Comparison of ENCODE assay signal across 12 cellular contexts in genomic region chr5:37272564-37272963, GRCh38. TPM values are rescaled to one million over a fixed set of nuclear protein-coding genes. Genes with fewer than 3 reads are reported as not detected.
A peak's percentile ranks its signal among the peaks of the same experiment; 100 is the strongest.
DNase-seq lines count a peak whose midpoint lies in the region; ATAC-seq and TF ChIP-seq lines count a peak whose summit lies in the region.
"Had no signal": no experiment of that assay in that cellular context is flagged by ENCODE, and none has a peak within 500 bp of the region (broad histone marks: within the 10 kb centered on the region; RNA-seq: fewer than 3 reads in every experiment).

No MANE protein-coding gene starts in this region.

- ATAC-seq in esophagus mucosa, result peak; percentile 60
- ATAC-seq in GM19463 (IDR thresholded peaks at IDR 0.05; ENCODE audit: unreplicated experiment), result no peak
- ATAC-seq: activated CD4-positive, CD25-positive, alpha-beta regulatory T cell treated with anti-CD3 and anti-CD28 coated beads, Interleukin-2, amount 50 U/mL, for 24 hours had no signal

- no peak overlapping the region for H3K4me3 ChIP-seq in osteoblast (ENCODE audit: insufficient read depth, low read length)
- H3K4me3 ChIP-seq in uterus, result no peak overlapping the region

- no peak overlapping the region for H3K4me3 Mint-ChIP-seq in osteocyte (ENCODE audit: unreplicated experiment)
- H3K4me3 Mint-ChIP-seq: activated naive CD4-positive, alpha-beta T cell treated with anti-CD3 and anti-CD28 coated beads, Interleukin-2, amount 10 ng/mL, durations not matched to agents 7 days and 5 days had no signal

- DNase-seq in ELF-1 (ENCODE audit: low read depth, low spot score) (peak; percentile 29), NCI-H226 (peak; percentile 82), osteocyte (ENCODE audit: extremely low spot score, unreplicated experiment) (no peak), osteoblast (ENCODE audit: insufficient read length, low spot score, missing footprints) (no peak), uterus (no peak)
- DNase-seq in activated CD4-positive, alpha-beta T cell treated with anti-CD3 and anti-CD28 coated beads, Interleukin-2, amount 50 U/mL, for 4 hours, result no peak
- DNase-seq: activated naive CD4-positive, alpha-beta T cell treated with anti-CD3 and anti-CD28 coated beads, Interleukin-2, amount 10 ng/mL, durations not matched to agents 7 days and 5 days; NCI-H1694 treated with DMSO at 0.1 percent for 48 hours; RPMI8226 had no signal

- H3K4me2 ChIP-seq in osteoblast (ENCODE audit: insufficient read depth, low read length), result no peak overlapping the region

- no peaks in the 10 kb centered on the region for H3K27me3 ChIP-seq in osteoblast (ENCODE audit: insufficient read depth, low read length)
- H3K27me3 ChIP-seq in uterus, result no peaks in the 10 kb centered on the region

- H3K27ac ChIP-seq in osteoblast (ENCODE audit: low read depth, low read length) (no peak overlapping the region), uterus (no peak overlapping the region)

- H4K20me1 ChIP-seq in osteoblast (ENCODE audit: insufficient read depth, low read length), result no peaks in the 10 kb centered on the region

- no peak for TF ChIP-seq CTCF in osteocyte (IDR thresholded peaks at IDR 0.05)
- TF ChIP-seq CTCF in osteoblast (IDR thresholded peaks at IDR 0.05; ENCODE audit: extremely low read depth, low read depth, low read length), result no peak
- no peak for TF ChIP-seq CTCF in uterus (IDR thresholded peaks at IDR 0.05)

- H3K9me3 ChIP-seq in osteoblast (ENCODE audit: low read depth, low read length), result no peaks in the 10 kb centered on the region
- H3K9me3 ChIP-seq in uterus, result no peaks in the 10 kb centered on the region

- no peak overlapping the region for H2AFZ ChIP-seq in osteoblast (ENCODE audit: low read length)

- H3K4me1 Mint-ChIP-seq in osteocyte (ENCODE audit: unreplicated experiment), result peaks cover 12% of the 10 kb centered on the region
- H3K4me1 Mint-ChIP-seq: activated naive CD4-positive, alpha-beta T cell treated with anti-CD3 and anti-CD28 coated beads, Interleukin-2, amount 10 ng/mL, durations not matched to agents 7 days and 5 days had no signal

- peak overlapping the region; percentile 61 for H3K27ac Mint-ChIP-seq in osteocyte (ENCODE audit: unreplicated experiment)
- H3K27ac Mint-ChIP-seq: activated naive CD4-positive, alpha-beta T cell treated with anti-CD3 and anti-CD28 coated beads, Interleukin-2, amount 10 ng/mL, durations not matched to agents 7 days and 5 days had no signal

- peaks cover 4% of the 10 kb centered on the region for H3K36me3 Mint-ChIP-seq in osteocyte (ENCODE audit: unreplicated experiment)
- H3K36me3 Mint-ChIP-seq: activated naive CD4-positive, alpha-beta T cell treated with anti-CD3 and anti-CD28 coated beads, Interleukin-2, amount 10 ng/mL, durations not matched to agents 7 days and 5 days had no signal

- no peaks in the 10 kb centered on the region for H3K27me3 Mint-ChIP-seq in osteocyte (ENCODE audit: unreplicated experiment)
- H3K27me3 Mint-ChIP-seq: activated naive CD4-positive, alpha-beta T cell treated with anti-CD3 and anti-CD28 coated beads, Interleukin-2, amount 10 ng/mL, durations not matched to agents 7 days and 5 days had no signal

- no peak for TF ChIP-seq POLR2A in uterus (IDR thresholded peaks at IDR 0.05)

- peaks cover 13% of the 10 kb centered on the region for H3K9me3 Mint-ChIP-seq in osteocyte (ENCODE audit: unreplicated experiment)

- no peaks in the 10 kb centered on the region for H3K36me3 ChIP-seq in osteoblast (ENCODE audit: insufficient read depth, low read length)
- H3K36me3 ChIP-seq in uterus, result no peaks in the 10 kb centered on the region

- no peaks in the 10 kb centered on the region for H3K79me2 ChIP-seq in osteoblast (ENCODE audit: insufficient read depth, low read length)

- no peaks in the 10 kb centered on the region for H3K4me1 ChIP-seq in osteoblast (ENCODE audit: insufficient read depth, low read length)
- no peaks in the 10 kb centered on the region for H3K4me1 ChIP-seq in uterus

- intact Hi-C loops in uterus (cut with DNase I; ENCODE audit: low total_unique reads), result no loop called here

RNA-seq across cellular contexts. Expression of gene CPLANE1, which starts 23.4 kb away (rescaled TPM):
- total RNA-seq in esophagus mucosa, result 5.7 TPM
- 31.4 and 33.7 TPM in 2 replicates for total RNA-seq in osteocyte
- 52.1 and 54.2 TPM in 2 replicates for total RNA-seq in osteoblast
- 10 to 100 TPM; 22.4 to 68.2 (median 35.9) TPM for total RNA-seq in uterus

Comparison
In these comparisons a context has a peak if more than half of its experiments do, and no peak if none do; other contexts are left out.
1. DNase-seq: peak in ELF-1 (single experiment) and NCI-H226 (single experiment); none in osteocyte (single experiment), osteoblast (single experiment), uterus (0 of 2) and activated CD4-positive, alpha-beta T cell treated with anti-CD3 and anti-CD28 coated beads, Interleukin-2, amount 50 U/mL, for 4 hours (0 of 2).